In the genomic region with DNA sequence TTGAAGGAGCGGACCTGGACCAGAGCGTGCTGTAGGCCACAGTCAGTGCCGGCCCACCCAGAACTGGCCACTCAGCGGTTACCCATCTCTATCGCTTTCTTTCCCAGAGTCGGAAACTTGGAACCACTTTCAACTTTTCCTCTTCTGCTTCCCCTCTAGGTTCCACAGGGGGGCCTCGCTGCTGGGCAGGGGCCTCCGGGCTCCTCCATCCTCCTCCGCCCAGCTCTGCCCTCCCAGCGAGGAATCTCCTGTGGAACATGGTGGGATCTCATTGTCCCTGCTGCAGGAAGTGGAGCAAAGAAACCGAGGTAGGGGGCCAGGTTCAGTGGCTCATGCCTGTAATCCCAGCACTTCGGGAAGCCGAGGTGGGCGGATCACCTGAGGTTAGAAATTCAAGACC, we compare ENCODE assay signal across 17 cellular contexts.
DNase-seq lines count a peak whose midpoint lies in the region; ATAC-seq, FAIRE-seq and TF ChIP-seq lines count a peak whose summit lies in the region.
"Had no signal": no experiment of that assay in that cellular context is flagged by ENCODE, and none has a peak within 500 bp of the region (broad histone marks: within the 10 kb centered on the region; RNA-seq: fewer than 3 reads in every experiment).

No MANE protein-coding gene starts in this region.

- H3K18ac ChIP-seq in mesenchymal stem cell (ENCODE audit: low read depth in 1 of 2, low read length in 2 of 2) = peak overlapping the region; percentile 1 to 85

- H3K27ac Mint-ChIP-seq in chondrocyte (ENCODE audit: unreplicated experiment) = no peak overlapping the region

- TF ChIP-seq POLR2A in HepG2 (IDR thresholded peaks at IDR 0.05; ENCODE audit: insufficient read depth in 1 of 2, low read depth in 2 of 2, low read length in 2 of 2) (no peak), right lobe of liver (IDR thresholded peaks at IDR 0.05) (no peak), sigmoid colon (IDR thresholded peaks at IDR 0.05) (no peak)

- H4K91ac ChIP-seq in mesenchymal stem cell (ENCODE audit: low read length) = peak overlapping the region; percentile 44

- no peak overlapping the region for H2BK5ac ChIP-seq in mesenchymal stem cell (ENCODE audit: low read depth, low read length, poor library complexity, severe bottlenecking)

- H3K4me3 ChIP-seq in HepG2 (replicated peaks in 1 of 3; ENCODE audit: insufficient read depth in 1 of 3, low read depth in 2 of 3, low read length in 3 of 3) (no peak overlapping the region), right lobe of liver (no peak overlapping the region), mesenchymal stem cell (ENCODE audit: insufficient read depth in 1 of 2, low read depth in 1 of 2, low read length in 2 of 2) (no peak overlapping the region), sigmoid colon (no peak overlapping the region)

- TF ChIP-seq CTCF in HepG2 (CRISPR knock-in tag; IDR thresholded peaks at IDR 0.05) (0 out of 2 replicates have a peak, but pooled peaks have one; percentile 26), right lobe of liver (IDR thresholded peaks at IDR 0.05) (no peak), chondrocyte (IDR thresholded peaks at IDR 0.05) (peak; percentile 37), sigmoid colon (IDR thresholded peaks at IDR 0.05) (no peak)

- H2AFZ ChIP-seq in HepG2 (ENCODE audit: low read length) = no peak overlapping the region
- H2AFZ ChIP-seq in mesenchymal stem cell (ENCODE audit: low read depth, low read length) = no peak overlapping the region

- no peak overlapping the region for H4K8ac ChIP-seq in mesenchymal stem cell (ENCODE audit: low read length)

- no peaks in the 10 kb centered on the region for H3K79me1 ChIP-seq in mesenchymal stem cell (replicated peaks; ENCODE audit: low read length, poor library complexity, severe bottlenecking)

- no peaks in the 10 kb centered on the region for H3K9me3 Mint-ChIP-seq in chondrocyte (ENCODE audit: low read depth)

- H3K27me3 Mint-ChIP-seq in chondrocyte (ENCODE audit: low read depth) = peaks cover 5% of the 10 kb centered on the region

- no TSS peak for BruUV-seq in HepG2 (replicated peaks; lab: Mats Ljungman, UMichigan)

- TF ChIP-seq EP300 in HepG2 (IDR thresholded peaks at IDR 0.05; ENCODE audit: low read depth in 2 of 2, low read length in 2 of 2) = no peak
- TF ChIP-seq EP300 in HepG2 (CRISPR knock-in tag; IDR thresholded peaks at IDR 0.05; ENCODE audit: borderline replicate concordance) = no peak
- no peak for TF ChIP-seq EP300 in sigmoid colon (IDR thresholded peaks at IDR 0.05)

- no peak for FAIRE-seq in HepG2 (lab: Jason Lieb, UNC)
- FAIRE-seq: GM18507 had no signal

- H3K36me3 ChIP-seq in HepG2 (replicated peaks in 1 of 2; ENCODE audit: control insufficient read depth in 1 of 2, insufficient read depth in 2 of 2, low read length in 2 of 2) (no peaks in the 10 kb centered on the region), right lobe of liver (no peaks in the 10 kb centered on the region), mesenchymal stem cell (ENCODE audit: control insufficient read depth in 1 of 2, insufficient read depth in 2 of 2, low read depth in 1 of 2, low read length in 2 of 2) (no peaks in the 10 kb centered on the region), sigmoid colon (no peaks in the 10 kb centered on the region)

- H2AK5ac ChIP-seq in mesenchymal stem cell (ENCODE audit: low read length, severe bottlenecking) = no peak overlapping the region

- H3K14ac ChIP-seq in mesenchymal stem cell (ENCODE audit: low read length in 2 of 2) = no peak overlapping the region

- in situ Hi-C loops in HepG2 (cut with HindIII; ENCODE audit: extremely low pct_ligation_motif_present, low pct_unique_long_range_greater_than_20kb) = no loop called here

- H3K27me3 ChIP-seq in HepG2 (ENCODE audit: control insufficient read depth in 1 of 2, insufficient read depth in 2 of 2, low read length in 2 of 2) = no peaks in the 10 kb centered on the region
- H3K27me3 ChIP-seq in right lobe of liver = no peaks in the 10 kb centered on the region
- H3K27me3 ChIP-seq in mesenchymal stem cell (ENCODE audit: control insufficient read depth in 1 of 2, insufficient read depth in 1 of 2, low read length in 2 of 2) = peaks cover 0 to 9% of the 10 kb centered on the region in 2 experiments
- H3K27me3 ChIP-seq in sigmoid colon = no peaks in the 10 kb centered on the region

- H3K36me3 Mint-ChIP-seq in chondrocyte (ENCODE audit: low read depth) = peaks cover 2% of the 10 kb centered on the region

- H3K4ac ChIP-seq in mesenchymal stem cell (ENCODE audit: low read depth in 1 of 2, low read length in 2 of 2) = peak overlapping the region in 1 of 2 experiments; percentile 74

- H3K4me3 Mint-ChIP-seq in chondrocyte (ENCODE audit: unreplicated experiment) = no peak overlapping the region

- DNase-seq in HepG2 (ENCODE audit: low spot score) (no peak), right lobe of liver (no peak), chondrocyte (ENCODE audit: low spot score) (no peak), mesenchymal stem cell (no peak), activated gamma-delta T cell treated with Interleukin-2 at 50 U/mL for 16 hours (no peak), sigmoid colon (no peak), GM19238 (ENCODE audit: insufficient read length, low spot score) (no peak)
- DNase-seq in stimulated activated CD4-positive, alpha-beta T cell treated with anti-CD3 and anti-CD28 coated beads, Interleukin-4, amount 100 ng/mL, for 4 hours = no peak
- DNase-seq: 8988T, Karpas-422, NCI-H1930, NCI-H2171 treated with DMSO at 0.1 percent for 48 hours, NCI-H82, Right ventricle myocardium superior had no signal

- H3K23ac ChIP-seq in mesenchymal stem cell (ENCODE audit: low read length in 2 of 2) = no peak overlapping the region

- intact Hi-C loops in HepG2 (cut with micrococcal nuclease; ENCODE audit: unreplicated experiment) = no loop called here
- intact Hi-C loops in right lobe of liver (cut with DNase I) = no loop called here
- intact Hi-C loops in sigmoid colon (cut with DNase I) = no loop called here

- peak overlapping the region; percentile 2 to 89 for H2BK12ac ChIP-seq in mesenchymal stem cell (ENCODE audit: low read length in 2 of 2)

- H3K79me2 ChIP-seq in HepG2 (ENCODE audit: insufficient read depth, low read length) = no peaks in the 10 kb centered on the region

- POLR2A ChIA-PET in HepG2 (lab: Yijun Ruan, JAX) = no interaction called here

- no peak overlapping the region for H3K27ac ChIP-seq in HepG2 (ENCODE audit: extremely low read length, insufficient read depth, low read length)
- H3K27ac ChIP-seq in right lobe of liver = no peak overlapping the region
- H3K27ac ChIP-seq in mesenchymal stem cell (ENCODE audit: low read length, poor library complexity, severe bottlenecking) = no peak overlapping the region
- no peak overlapping the region for H3K27ac ChIP-seq in sigmoid colon
- H3K27ac ChIP-seq: C4-2B had no signal

- H3K4me1 Mint-ChIP-seq in chondrocyte (ENCODE audit: low read depth) = peaks cover 12% of the 10 kb centered on the region

- 0 out of 2 replicates have a peak, but pooled peaks cover under 1% of the 10 kb centered on the region for H3K9me3 ChIP-seq in HepG2 (ENCODE audit: low read length)
- H3K9me3 ChIP-seq in right lobe of liver = no peaks in the 10 kb centered on the region
- no peaks in the 10 kb centered on the region for H3K9me3 ChIP-seq in mesenchymal stem cell (ENCODE audit: control insufficient read depth, low read length)
- H3K9me3 ChIP-seq in sigmoid colon = no peaks in the 10 kb centered on the region

- 75% methylated on average over 14 of the region's 14 CpGs for WGBS in HepG2 (ENCODE audit: low lambda C conversion rate)
- WGBS in right lobe of liver (ENCODE audit: insufficient coverage, low coverage, low lambda C conversion rate, missing lambda C conversion rate) = 93% methylated on average over 9 of the region's 14 CpGs
- WGBS in mesenchymal stem cell = 94% methylated on average over 14 of the region's 14 CpGs
- WGBS in sigmoid colon, 2 donors = 91 to 94% methylated on average over 14 of the region's 14 CpGs

- H3K4me1 ChIP-seq in HepG2 (ENCODE audit: insufficient read depth, low read length) = no peaks in the 10 kb centered on the region
- H3K4me1 ChIP-seq in right lobe of liver = no peaks in the 10 kb centered on the region
- peaks cover 21% of the 10 kb centered on the region for H3K4me1 ChIP-seq in mesenchymal stem cell (ENCODE audit: control insufficient read depth, insufficient read depth, low read depth, low read length)
- no peaks in the 10 kb centered on the region for H3K4me1 ChIP-seq in sigmoid colon

- no peaks in the 10 kb centered on the region for H4K20me1 ChIP-seq in HepG2 (ENCODE audit: insufficient read depth, low read length)

- ATAC-seq in HepG2 = no peak; the same call in 2 of the 3 replicates
- no peak for ATAC-seq in right lobe of liver
- ATAC-seq: Panc1 had no signal

- no peak overlapping the region for H2BK15ac ChIP-seq in mesenchymal stem cell (ENCODE audit: low read depth, poor library complexity, severe bottlenecking)

- CTCF ChIA-PET in HepG2 (lab: Yijun Ruan, JAX; ENCODE audit: low intra/inter-chr PET ratio, low total read pairs) = no interaction called here

- H2BK120ac ChIP-seq in mesenchymal stem cell (ENCODE audit: low read depth, low read length) = no peak overlapping the region

- H3K4me2 ChIP-seq in HepG2 (ENCODE audit: low read depth, low read length) (no peak overlapping the region), mesenchymal stem cell (ENCODE audit: low read length, poor library complexity, severe bottlenecking) (no peak overlapping the region)

- TF ChIP-seq RAD21 in HepG2 (CRISPR knock-in tag; IDR thresholded peaks at IDR 0.05) = no peak

- H3K9ac ChIP-seq in HepG2 (ENCODE audit: insufficient read depth, low read depth, low read length) (no peak overlapping the region), mesenchymal stem cell (ENCODE audit: low read length) (no peak overlapping the region)

TF ChIP-seq in HepG2, 621 proteins besides CTCF, POLR2A, EP300 and RAD21 (continues in another document):
- no peak for TF ChIP-seq SOX5 (CRISPR knock-in tag; IDR thresholded peaks at IDR 0.05; ENCODE audit: borderline replicate concordance)
- peak; percentile 37; the same call in 1 of the 2 replicates for TF ChIP-seq STAG1 (CRISPR knock-in tag; IDR thresholded peaks at IDR 0.05)
- TF ChIP-seq, protein P1, sequence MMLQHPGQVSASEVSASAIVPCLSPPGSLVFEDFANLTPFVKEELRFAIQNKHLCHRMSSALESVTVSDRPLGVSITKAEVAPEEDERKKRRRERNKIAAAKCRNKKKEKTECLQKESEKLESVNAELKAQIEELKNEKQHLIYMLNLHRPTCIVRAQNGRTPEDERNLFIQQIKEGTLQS (CRISPR knock-in tag; IDR thresholded peaks at IDR 0.05) = no peak

Comparison
In these comparisons a context has a peak if more than half of its experiments do, and no peak if none do; other contexts are left out.
1. CTCF ChIP-seq: peak in HepG2 (single experiment) and chondrocyte (single experiment); none in right lobe of liver (0 of 4) and sigmoid colon (0 of 4).